Comparison of ENCODE assay signal across 15 cellular contexts in genomic region chr9:122131401-122131921, GRCh38. TPM values are rescaled to one million over a fixed set of nuclear protein-coding genes. Genes with fewer than 3 reads are reported as not detected.
DNase-seq lines count a peak whose midpoint lies in the region; ATAC-seq and TF ChIP-seq lines count a peak whose summit lies in the region.
"Had no signal": no experiment of that assay in that cellular context is flagged by ENCODE, and none has a peak within 500 bp of the region (broad histone marks: within the 10 kb centered on the region; RNA-seq: fewer than 3 reads in every experiment).

No MANE protein-coding gene starts in this region.

- peak overlapping the region; percentile 40 for H3K4me2 ChIP-seq in neuronal stem cell (ENCODE audit: insufficient read depth, low read length, poor library complexity, severe bottlenecking)
- H3K4me2 ChIP-seq: PC-9 had no signal

- H3K36me3 ChIP-seq in HUES6 (ENCODE audit: control insufficient read depth, insufficient read depth, low read length) (no peaks in the 10 kb centered on the region), heart right ventricle (no peaks in the 10 kb centered on the region), neuronal stem cell (replicated peaks in 1 of 2; ENCODE audit: control insufficient read depth in 2 of 2, insufficient read depth in 2 of 2, low read length in 2 of 2) (no peaks in the 10 kb centered on the region), MG63 (no peaks in the 10 kb centered on the region)

- H3K27ac ChIP-seq in HUES6 (ENCODE audit: low read depth, low read length) (no peak overlapping the region), heart right ventricle (peak overlapping the region in 1 of 10 donors; percentile 6), neuronal stem cell (replicated peaks; ENCODE audit: low read length) (no peak overlapping the region)
- H3K27ac ChIP-seq: PC-9 had no signal

- no peak overlapping the region for H2BK5ac ChIP-seq in neuronal stem cell (ENCODE audit: low read length)

- H3K4me1 ChIP-seq in HUES6 (ENCODE audit: control insufficient read depth, insufficient read depth, low read length) (peaks cover 41% of the 10 kb centered on the region), heart right ventricle (peaks cover 9 to 83% (median 40%) of the 10 kb centered on the region in 9 donors), neuronal stem cell (ENCODE audit: control insufficient read depth in 2 of 2, insufficient read depth in 1 of 2, low read depth in 1 of 2, low read length in 2 of 2) (peaks cover 18 to 22% of the 10 kb centered on the region in 2 donors)

- DNase-seq in NCI-H748 (lab: John Stamatoyannopoulos, UW; ENCODE audit: unreplicated experiment) (peak; percentile 69), heart right ventricle (peak in 1 of 2 donors; percentile 41), neuronal stem cell (ENCODE audit: low spot score) (no peak), MG63 (no peak), UCSD-AML1 (lab: John Stamatoyannopoulos, UW; ENCODE audit: unreplicated experiment) (no peak)
- DNase-seq in activated CD8-positive, alpha-beta memory T cell treated with anti-CD3 and anti-CD28 coated beads, Interleukin-2, amount 50 U/mL, for 48 hours: no peak
- DNase-seq: activated CD4-positive, alpha-beta T cell treated with anti-CD3 and anti-CD28 coated beads, Interleukin-2, amount 10 ng/mL, durations not matched to agents 24 days and 14 days; activated T-cell treated with anti-CD3 and anti-CD28 coated beads, Interleukin-2, amount 50 U/mL, for 72 hours; foreskin melanocyte; PC-9; T-helper 1 cell had no signal

- intact Hi-C loops in heart right ventricle (cut with DNase I): loop anchor here in 2 of 10 donors (10.0 kb wide), 2 partner anchors 103 to 133 kb away; partner anchors contain the start of genes MRRF (in 1 of the 2) and RBM18 (in 1 of the 2)

- no peak overlapping the region for H2BK15ac ChIP-seq in neuronal stem cell (ENCODE audit: low read length)

- no peak for TF ChIP-seq CTCF in heart right ventricle (IDR thresholded peaks at IDR 0.05)

- no peak overlapping the region for H2BK120ac ChIP-seq in neuronal stem cell (ENCODE audit: low read depth, low read length)

- ATAC-seq in heart right ventricle (peak; percentile 27 to 78 (median 64)), GM21360 (IDR thresholded peaks at IDR 0.05; ENCODE audit: unreplicated experiment) (no peak)
- ATAC-seq: activated T-cell treated with anti-CD3 and anti-CD28 coated beads, Interleukin-2, amount 50 U/mL, for 72 hours had no signal

- H3K9me3 ChIP-seq in HUES6 (ENCODE audit: control insufficient read depth, insufficient read depth, low read depth, low read length) (no peaks in the 10 kb centered on the region), heart right ventricle (no peaks in the 10 kb centered on the region), neuronal stem cell (replicated peaks in 1 of 2; ENCODE audit: control insufficient read depth in 2 of 2, insufficient read depth in 1 of 2, low read depth in 1 of 2, low read length in 2 of 2) (no peaks in the 10 kb centered on the region), MG63 (no peaks in the 10 kb centered on the region)

- H3K27me3 ChIP-seq in HUES6 (ENCODE audit: control insufficient read depth, insufficient read depth, low read length) (peaks cover 26% of the 10 kb centered on the region), heart right ventricle (peaks cover 0 to 20% (median 0%) of the 10 kb centered on the region in 7 donors), neuronal stem cell (ENCODE audit: control insufficient read depth in 3 of 3, insufficient read depth in 3 of 3, low read depth in 1 of 3, low read length in 3 of 3) (peaks cover 0 to 76% (median 73%) of the 10 kb centered on the region in 3 experiments), MG63 (no peaks in the 10 kb centered on the region)

- 29 to 32% methylated on average over 21 of the region's 21 CpGs for WGBS in heart right ventricle, 2 donors
- no CpG with 5 or more reads among the region's 21 CpGs for WGBS in neuronal stem cell (ENCODE audit: extremely low coverage in 2 of 2, insufficient read length in 2 of 2, insufficient replicate concordance in 1 of 2), 2 donors

- no peak overlapping the region for H4K91ac ChIP-seq in neuronal stem cell (ENCODE audit: low read depth, low read length, poor library complexity)

- H3K23ac ChIP-seq in neuronal stem cell (ENCODE audit: low read depth, low read length, poor library complexity): peak overlapping the region; percentile 57

- H3K18ac ChIP-seq in neuronal stem cell (ENCODE audit: low read length): peak overlapping the region; percentile 50

- no peak overlapping the region for H2BK12ac ChIP-seq in neuronal stem cell (ENCODE audit: low read length)

- H3K4ac ChIP-seq in neuronal stem cell (ENCODE audit: low read length): no peak overlapping the region

- H4K8ac ChIP-seq in neuronal stem cell (ENCODE audit: low read depth, low read length): no peak overlapping the region

- H2AFZ ChIP-seq in neuronal stem cell (ENCODE audit: low read length): no peak overlapping the region
- H2AFZ ChIP-seq: PC-9 had no signal

- H2AK5ac ChIP-seq in neuronal stem cell (ENCODE audit: low read depth, low read length): no peak overlapping the region

- H3K79me1 ChIP-seq in neuronal stem cell (ENCODE audit: low read depth, low read length): no peaks in the 10 kb centered on the region

- peak overlapping the region; percentile 26 for H3K14ac ChIP-seq in neuronal stem cell (ENCODE audit: low read length)

- H3K4me3 ChIP-seq in HUES6 (ENCODE audit: low read depth, low read length) (peak overlapping the region; percentile 17), heart right ventricle (peak overlapping the region in 2 of 10 donors; percentile 11 to 17), neuronal stem cell (ENCODE audit: low read length in 2 of 2) (peak overlapping the region in 1 of 2 donors; percentile 13), MG63 (no peak overlapping the region)
- H3K4me3 ChIP-seq: PC-9 had no signal

- H3K9ac ChIP-seq in HUES6 (ENCODE audit: low read length) (no peak overlapping the region), neuronal stem cell (ENCODE audit: low read depth, low read length, poor library complexity) (peak overlapping the region; percentile 85)

RNA-seq across cellular contexts. Expression of gene NDUFA8, which starts 28.1 kb away (rescaled TPM):
- total RNA-seq in heart right ventricle: 100 to 1,000 TPM; 222 to 327 (median 310) TPM
- 100 to 1,000 TPM; 371 to 739 TPM for polyA plus RNA-seq in heart right ventricle
- 74.6 TPM for polyA plus RNA-seq in neuronal stem cell (2013, experiment 1 of 2)
- polyA plus RNA-seq in neuronal stem cell (2013, experiment 2 of 2): 76.8 TPM
- total RNA-seq in MG63 (2014; rRNA removed; shearing (Covaris generic); ENCODE audit: low replicate concordance): 44.8 and 68.0 TPM in 2 replicates

RNA-seq across cellular contexts. Expression of gene MORN5, which starts 28.2 kb away (rescaled TPM):
- total RNA-seq in heart right ventricle: not detected
- not detected for polyA plus RNA-seq in heart right ventricle
- polyA plus RNA-seq in neuronal stem cell (2013, experiment 1 of 2): 0.61 TPM
- polyA plus RNA-seq in neuronal stem cell (2013, experiment 2 of 2): 1.4 TPM
- total RNA-seq in MG63 (2014; rRNA removed; shearing (Covaris generic); ENCODE audit: low replicate concordance): not detected in 2 replicates
- total RNA-seq: activated CD4-positive, alpha-beta T cell treated with anti-CD3 and anti-CD28 coated beads, Interleukin-2, amount 10 ng/mL, durations not matched to agents 24 days and 14 days; activated T-cell treated with anti-CD3 and anti-CD28 coated beads, Interleukin-2, amount 50 U/mL, for 72 hours; lower leg skin; PC-9 had no signal
- polyA plus RNA-seq: CD14-positive monocyte had no signal

RNA-seq across cellular contexts. Expression of gene TTLL11, which starts 38.4 kb away (rescaled TPM):
- 1 to 10 TPM; 5.2 to 8.7 (median 5.9) TPM for total RNA-seq in heart right ventricle
- 1 to 10 TPM; 2.6 to 4.7 TPM for polyA plus RNA-seq in heart right ventricle
- 2.0 TPM for polyA plus RNA-seq in neuronal stem cell (2013, experiment 1 of 2)
- polyA plus RNA-seq in neuronal stem cell (2013, experiment 2 of 2): 1.4 TPM
- total RNA-seq in MG63 (2014; rRNA removed; shearing (Covaris generic); ENCODE audit: low replicate concordance): 3.2 and 4.0 TPM in 2 replicates
